8 cellular contexts compared by ENCODE assay signal in the genomic region with DNA sequence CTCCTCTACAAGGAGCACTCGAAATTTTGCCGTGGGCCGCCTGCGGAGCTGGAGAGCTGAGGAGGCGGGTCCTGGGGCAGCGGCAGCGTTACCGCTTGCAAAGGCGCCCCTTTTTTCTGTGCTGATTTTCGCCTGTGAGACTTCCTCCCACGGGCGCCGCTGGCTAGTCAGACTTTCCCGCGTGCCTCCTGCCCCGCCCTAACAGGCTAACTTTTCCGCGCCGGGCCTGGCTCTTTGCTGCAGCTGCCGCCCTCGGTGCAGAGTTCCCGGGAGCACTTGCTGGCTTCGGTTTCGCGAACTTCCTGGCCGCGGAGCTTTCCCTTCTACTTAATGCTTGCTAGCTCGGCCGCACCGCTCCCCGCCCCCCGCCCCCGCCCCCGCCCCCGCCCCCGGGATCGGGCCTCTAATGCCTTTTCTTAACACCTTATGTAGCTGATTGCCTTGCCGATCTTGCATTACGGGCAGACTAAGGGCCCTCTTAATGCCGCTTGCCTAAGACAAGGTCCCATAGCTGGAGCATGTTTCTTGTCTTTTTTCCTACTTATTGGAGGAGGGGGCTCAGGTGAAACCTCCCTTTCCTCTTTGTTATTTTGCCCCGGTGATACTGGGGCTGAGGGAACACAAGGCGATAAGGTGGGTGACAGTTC. TPM values are rescaled to one million over a fixed set of nuclear protein-coding genes. Genes with fewer than 3 reads are reported as not detected.
A peak's percentile ranks its signal among the peaks of the same experiment; 100 is the strongest.
DNase-seq lines count a peak whose midpoint lies in the region; ATAC-seq and TF ChIP-seq lines count a peak whose summit lies in the region.

No MANE protein-coding gene starts in this region.

- H3K27me3 ChIP-seq in AG04450 (ENCODE audit: control insufficient read depth, insufficient read depth, low read length) = peaks cover 22% of the 10 kb centered on the region
- H3K27me3 ChIP-seq in WERI-Rb-1 (ENCODE audit: insufficient read depth, low read depth, severe bottlenecking) = no peaks in the 10 kb centered on the region
- no peaks in the 10 kb centered on the region for H3K27me3 ChIP-seq in mammary epithelial cell (ENCODE audit: insufficient read depth, low read length)
- H3K27me3 ChIP-seq in skeletal muscle tissue (ENCODE audit: control insufficient read depth in 3 of 3, insufficient read depth in 3 of 3, low read length in 3 of 3) = peaks cover 6 to 15% (median 8%) of the 10 kb centered on the region in 3 donors

- peak overlapping the region; percentile 80 for H2AFZ ChIP-seq in mammary epithelial cell (ENCODE audit: low read depth, low read length)

- peak overlapping the region; percentile 46 for H3K4me3 ChIP-seq in AG04450 (ENCODE audit: low read depth, low read length)
- H3K4me3 ChIP-seq in WERI-Rb-1 (ENCODE audit: low read depth, low read length) = peak overlapping the region; percentile 54
- H3K4me3 ChIP-seq in mammary epithelial cell (replicated peaks in 1 of 3; ENCODE audit: insufficient read depth in 1 of 3, low read depth in 2 of 3, low read length in 3 of 3) = peak overlapping the region; percentile 32 to 36 (median 33)
- H3K4me3 ChIP-seq in skeletal muscle tissue (ENCODE audit: low read length in 3 of 3) = peak overlapping the region; percentile 58 to 68 (median 59)

- CTCF ChIA-PET in AG04450 (lab: Charles Lee) = interaction anchor here (1.1 to 1.5 kb wide), 2 partner anchors 11 to 44 kb away, joined by 3 read pairs; no protein-coding TSS in a partner anchor
- CTCF ChIA-PET in mammary epithelial cell (lab: Charles Lee; ENCODE audit: low non-redundant PET) = no interaction called here

- no peak for TF ChIP-seq CTCF in AG04450 (IDR thresholded peaks at IDR 0.05; ENCODE audit: low read depth, low read length)
- no peak for TF ChIP-seq CTCF in WERI-Rb-1 (IDR thresholded peaks at IDR 0.05; ENCODE audit: low read depth, low read length)
- TF ChIP-seq CTCF in mammary epithelial cell (conservative IDR thresholded peaks at IDR 0.05 in 1 of 2, IDR thresholded peaks at IDR 0.05 in 1 of 2; ENCODE audit: extremely low read depth in 1 of 2, insufficient read depth in 1 of 2, low read depth in 1 of 2, low read length in 2 of 2) = no peak

- H3K9me3 ChIP-seq in AG04450 (ENCODE audit: control insufficient read depth, insufficient read depth, low read length) (peaks cover 9% of the 10 kb centered on the region), WERI-Rb-1 (ENCODE audit: severe bottlenecking) (peaks cover 12% of the 10 kb centered on the region), mammary epithelial cell (replicated peaks; ENCODE audit: insufficient read depth, low read length) (no peaks in the 10 kb centered on the region), skeletal muscle tissue (ENCODE audit: control insufficient read depth in 3 of 3, low read length in 3 of 3) (no peaks in the 10 kb centered on the region)

- 15% methylated on average over 13 of the region's 42 CpGs for WGBS in mammary epithelial cell (ENCODE audit: low coverage, missing lambda C conversion rate)

- peak; percentile 60 for ATAC-seq in HG02884 (IDR thresholded peaks at IDR 0.05; ENCODE audit: unreplicated experiment)
- no peak for ATAC-seq in HG03108 (IDR thresholded peaks at IDR 0.05; ENCODE audit: unreplicated experiment)

- no peak overlapping the region for H3K9ac ChIP-seq in mammary epithelial cell (ENCODE audit: insufficient read depth, low read length)
- peak overlapping the region in 2 of 3 donors; percentile 43 to 73 for H3K9ac ChIP-seq in skeletal muscle tissue (ENCODE audit: low read depth in 1 of 3, low read length in 3 of 3)

- in situ Hi-C loops in mammary epithelial cell (cut with MboI; ENCODE audit: low sequenced_read_pairs in 2 of 2) = no loop called here

- no peaks in the 10 kb centered on the region for H3K36me3 ChIP-seq in WERI-Rb-1
- H3K36me3 ChIP-seq in mammary epithelial cell (ENCODE audit: insufficient read depth, low read length) = no peaks in the 10 kb centered on the region
- no peaks in the 10 kb centered on the region for H3K36me3 ChIP-seq in skeletal muscle tissue (ENCODE audit: control insufficient read depth in 3 of 3, insufficient read depth in 3 of 3, low read length in 3 of 3)

- POLR2A ChIA-PET in AG04450 (lab: Yijun Ruan, JAX) = no interaction called here

- H3K79me2 ChIP-seq in mammary epithelial cell (ENCODE audit: insufficient read depth, low read length) = no peaks in the 10 kb centered on the region

- H4K20me1 ChIP-seq in mammary epithelial cell (ENCODE audit: insufficient read depth, low read length) = no peaks in the 10 kb centered on the region

- BruUV-seq in mammary epithelial cell (replicated peaks; lab: Mats Ljungman, UMichigan) = no TSS peak

- peak overlapping the region; percentile 88 for H3K4me2 ChIP-seq in mammary epithelial cell (ENCODE audit: insufficient read depth, low read depth, low read length)

- no peak for DNase-seq in AG04450 (ENCODE audit: low read depth, low spot score)
- DNase-seq in WERI-Rb-1 = peak; percentile 74
- peak; percentile 11 for DNase-seq in mammary epithelial cell
- peak; percentile 45 for DNase-seq in iris pigment epithelial cell (ENCODE audit: low read depth)
- no peak for DNase-seq in COR-L47 (lab: John Stamatoyannopoulos, UW)

- intact Hi-C loops in mammary epithelial cell (cut with micrococcal nuclease) = no loop called here

- H3K27ac ChIP-seq in AG04450 (ENCODE audit: low read depth, low read length) (no peak overlapping the region), WERI-Rb-1 (0 out of 2 replicates have a peak overlapping the region, but pooled peaks have one; percentile 38), mammary epithelial cell (ENCODE audit: insufficient read depth, low read depth, low read length) (no peak overlapping the region), skeletal muscle tissue (ENCODE audit: low read depth, low read length) (no peak overlapping the region)

- dilution Hi-C loops in mammary epithelial cell (cut with HindIII; ENCODE audit: low sequenced_read_pairs) = no loop called here

- H3K4me1 ChIP-seq in mammary epithelial cell (ENCODE audit: insufficient read depth, low read length) (peaks cover 5% of the 10 kb centered on the region), skeletal muscle tissue (ENCODE audit: control insufficient read depth in 3 of 3, insufficient read depth in 3 of 3, low read length in 3 of 3) (peaks cover 3 to 8% (median 4%) of the 10 kb centered on the region in 3 donors)

RNA-seq across cellular contexts. Expression of a gene that starts 37.9 kb away (rescaled TPM):
- polyA plus RNA-seq in AG04450 (2011; rRNA removed) = 0.10 TPM in 2 replicates
- polyA minus RNA-seq in AG04450 (2011; rRNA and poly(A)+ RNA removed) = 0.17 TPM in 1 of 2 replicates, not detected in the other
- 1 to 10 TPM in 1 of 2 donors, not detected in 1; 4.7 TPM for total RNA-seq in mammary epithelial cell
- 0.79 TPM for polyA plus RNA-seq in mammary epithelial cell
- not detected for polyA minus RNA-seq in mammary epithelial cell
- under 0.01 TPM for total RNA-seq in skeletal muscle tissue

Comparison
In these comparisons a context has a peak if more than half of its experiments do, and no peak if none do; other contexts are left out.
1. DNase-seq: peak in WERI-Rb-1 (single experiment), mammary epithelial cell (single experiment) and iris pigment epithelial cell (single experiment); none in AG04450 (single experiment) and COR-L47 (single experiment).
2. Peak in every context shown above with its lines, with median percentiles within 50 percentile points of each other: H3K4me3 ChIP-seq.